Comparison of ENCODE assay signal across 1 cellular context in the genomic region with DNA sequence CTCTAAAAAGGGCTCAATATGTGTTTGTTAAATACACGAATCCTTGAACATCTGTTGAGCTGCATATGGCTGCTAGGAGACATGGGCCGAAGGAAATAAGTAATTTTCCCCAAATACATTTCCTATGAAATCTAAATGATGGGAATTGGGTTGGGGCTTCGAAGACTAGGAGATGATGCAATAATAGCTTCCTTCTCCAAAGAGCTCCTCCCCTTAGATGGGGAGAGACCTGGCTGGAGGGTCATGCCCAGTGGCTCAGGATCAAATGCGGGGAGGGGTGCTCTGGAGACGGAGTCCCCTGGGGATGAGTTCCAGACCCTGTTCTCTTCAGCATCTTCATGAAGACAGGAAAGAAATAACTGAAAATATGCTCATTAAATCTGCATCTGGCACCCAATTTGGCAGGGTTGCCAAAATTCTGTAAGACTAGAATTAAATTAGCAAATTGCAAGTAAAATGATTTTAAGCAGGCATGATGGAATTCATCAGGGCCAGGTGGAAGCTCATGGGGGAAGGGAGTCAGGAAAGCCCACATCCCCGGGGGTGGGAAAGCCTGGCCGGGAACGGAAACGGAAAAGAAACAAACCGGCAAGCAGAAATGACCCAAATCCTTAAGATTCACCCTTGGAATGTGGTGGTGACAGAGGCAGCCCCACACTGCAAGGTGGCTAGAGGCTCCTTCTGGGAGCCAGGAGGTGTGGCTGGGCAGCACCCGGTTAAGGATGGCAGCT.
TF ChIP-seq lines count a peak whose summit lies in the region.

No MANE protein-coding gene starts in this region.

TF ChIP-seq in H1, 55 proteins besides CTCF, POLR2A, EP300 and RAD21:
- TF ChIP-seq CEBPB (IDR thresholded peaks at IDR 0.05; ENCODE audit: low read depth, low read length): peak; percentile 77; the same call in 1 of the 2 replicates
- TF ChIP-seq CHD1 (IDR thresholded peaks at IDR 0.05; ENCODE audit: low read depth, low read length): no peak
- no peak for TF ChIP-seq ASH2L (IDR thresholded peaks at IDR 0.05; ENCODE audit: low read length)
- no peak for TF ChIP-seq EZH2 (IDR thresholded peaks at IDR 0.05; ENCODE audit: low read depth, low read length, severe bottlenecking)
- TF ChIP-seq BRCA1 (IDR thresholded peaks at IDR 0.05; ENCODE audit: low read depth, low read length): no peak
- TF ChIP-seq RFX5 (IDR thresholded peaks at IDR 0.05; ENCODE audit: borderline replicate concordance, low read depth, low read length): no peak
- TF ChIP-seq PHF8 (conservative IDR thresholded peaks at IDR 0.05; ENCODE audit: low read depth, low read length): no peak
- no peak for TF ChIP-seq TCF12 (IDR thresholded peaks at IDR 0.05; ENCODE audit: low read depth, low read length)
- no peak for TF ChIP-seq FOSL1 (IDR thresholded peaks at IDR 0.05; ENCODE audit: insufficient read depth, low read depth, low read length)
